In genomic region chr15:36994809-36995208, GRCh38 we compare ENCODE assay signal across 20 cellular contexts.
DNase-seq lines count a peak whose midpoint lies in the region; ATAC-seq, FAIRE-seq and TF ChIP-seq lines count a peak whose summit lies in the region.
"Had no signal": no experiment of that assay in that cellular context is flagged by ENCODE, and none has a peak within 500 bp of the region (broad histone marks: within the 10 kb centered on the region; RNA-seq: fewer than 3 reads in every experiment).

No MANE protein-coding gene starts in this region.

- H3K4me3 ChIP-seq in SK-N-SH (ENCODE audit: low read depth in 2 of 2, low read length in 1 of 2) (no peak overlapping the region), K562 (no peak overlapping the region), neural cell (ENCODE audit: low read length) (no peak overlapping the region), ascending aorta (no peak overlapping the region)
- H3K4me3 ChIP-seq: BLaER1, GM12878, HAP-1 had no signal

- CTCF ChIA-PET in SK-N-SH (lab: Yijun Ruan, JAX) (no interaction called here), K562 (lab: Yijun Ruan, JAX; ENCODE audit: low intra/inter-chr PET ratio) (no interaction called here)

- peak; percentile 26 for FAIRE-seq in K562 (lab: Jason Lieb, UNC)
- FAIRE-seq: GM12878, H54 had no signal

- no peaks in the 10 kb centered on the region for H3K9me1 ChIP-seq in K562 (ENCODE audit: control insufficient read depth, insufficient read depth, low read length)

- H3K27me3 ChIP-seq in SK-N-SH (ENCODE audit: insufficient read depth) (no peaks in the 10 kb centered on the region), K562 (ENCODE audit: control insufficient read depth in 2 of 2, insufficient read depth in 2 of 2, low read length in 2 of 2) (no peaks in the 10 kb centered on the region), neural cell (ENCODE audit: insufficient read depth, low read depth, low read length) (no peaks in the 10 kb centered on the region), ascending aorta (no peaks in the 10 kb centered on the region)
- H3K27me3 ChIP-seq: BLaER1 had no signal

- intact Hi-C loops in K562 (cut with micrococcal nuclease) (no loop called here), ascending aorta (cut with DNase I) (no loop called here)

- ATAC-seq in K562, result no peak
- no peak for ATAC-seq in GM18519 (IDR thresholded peaks at IDR 0.05; ENCODE audit: low FRiP score, unreplicated experiment)
- ATAC-seq: CD8-positive, alpha-beta T cell; GM12878 had no signal

- DNase-seq in SK-N-SH, result peak; percentile 57
- DNase-seq in K562 (ENCODE audit: extremely low read depth in 1 of 4, low spot score in 3 of 4), result no peak
- DNase-seq in DMS 273 (lab: John Stamatoyannopoulos, UW; ENCODE audit: unreplicated experiment), result no peak
- no peak for DNase-seq in ascending aorta (ENCODE audit: low spot score in 2 of 2)
- DNase-seq: Caco-2; CD4-positive, CD25-positive, alpha-beta regulatory T cell; CD8-positive, alpha-beta T cell; DMS 273 treated with DMSO at 0.1 percent for 48 hours; DMS79; EL; GDM1; GOT3; HFFc6 had no signal

- H3K4me1 ChIP-seq in SK-N-SH (ENCODE audit: control insufficient read depth in 1 of 2, insufficient read depth in 2 of 2, low read depth in 1 of 2, low read length in 1 of 2) (peaks cover 0 to 19% of the 10 kb centered on the region in 2 experiments; a peak in 2 of 4 replicates), K562 (replicated peaks in 1 of 2; ENCODE audit: control insufficient read depth in 2 of 2, insufficient read depth in 2 of 2, low read length in 2 of 2) (no peaks in the 10 kb centered on the region), ascending aorta (no peaks in the 10 kb centered on the region)
- H3K4me1 ChIP-seq: BLaER1, Caco-2, HAP-1 had no signal

- H3F3A ChIP-seq in SK-N-SH (replicated peaks; ENCODE audit: insufficient read depth) (peaks cover 13% of the 10 kb centered on the region), neural cell (ENCODE audit: insufficient read depth, low read length, poor library complexity, severe bottlenecking) (peaks cover 8% of the 10 kb centered on the region)

- TF ChIP-seq EP300 in SK-N-SH (IDR thresholded peaks at IDR 0.05; ENCODE audit: borderline replicate concordance in 1 of 2, low read depth in 1 of 2, low read length in 1 of 2), result peak in 1 of 2 experiments; percentile 74; a peak in 2 of 4 replicates
- no peak for TF ChIP-seq EP300 in K562 (IDR thresholded peaks at IDR 0.05; ENCODE audit: low read length)
- TF ChIP-seq EP300 in neural cell (conservative IDR thresholded peaks at IDR 0.05; ENCODE audit: poor library complexity, severe bottlenecking), result no peak

- in situ Hi-C loops in K562 (cut with MboI), result no loop called here

- POLR2A ChIA-PET in SK-N-SH (lab: Yijun Ruan, JAX), result no interaction called here
- POLR2A ChIA-PET in K562 (lab: Yijun Ruan, JAX), result no interaction called here

- WGBS in SK-N-SH (ENCODE audit: low lambda C conversion rate), result 59% methylated on average over 7 of the region's 7 CpGs
- 88% methylated on average over 7 of the region's 7 CpGs for WGBS in K562 (ENCODE audit: insufficient coverage, low coverage, missing lambda C conversion rate)

- no peak for TF ChIP-seq RAD21 in SK-N-SH (IDR thresholded peaks at IDR 0.05; ENCODE audit: low read length)
- TF ChIP-seq RAD21 in K562 (CRISPR knock-in tag; conservative IDR thresholded peaks at IDR 0.05 in 1 of 2, IDR thresholded peaks at IDR 0.05 in 1 of 2), result no peak
- no peak for TF ChIP-seq RAD21 in neural cell (conservative IDR thresholded peaks at IDR 0.05)

- TF ChIP-seq CTCF in SK-N-SH (IDR thresholded peaks at IDR 0.05) (no peak), K562 (IDR thresholded peaks at IDR 0.05 in 2 of 3, conservative IDR thresholded peaks at IDR 0.05 in 1 of 3; ENCODE audit: insufficient read depth in 2 of 3, low read depth in 1 of 3, low read length in 3 of 3) (no peak), neural cell (IDR thresholded peaks at IDR 0.05; ENCODE audit: poor library complexity, severe bottlenecking) (no peak), ascending aorta (IDR thresholded peaks at IDR 0.05) (no peak)

- H3K27ac ChIP-seq in SK-N-SH (ENCODE audit: low read depth in 2 of 2, low read length in 1 of 2) (peak overlapping the region in 1 of 2 experiments; percentile 86; a peak in 2 of 4 replicates), K562 (ENCODE audit: extremely low read depth, low read depth, low read length) (no peak overlapping the region), neural cell (ENCODE audit: low read length) (no peak overlapping the region), ascending aorta (no peak overlapping the region)
- H3K27ac ChIP-seq: BLaER1, C4-2B had no signal

- H2AFZ ChIP-seq in SK-N-SH (ENCODE audit: low read depth) (no peak overlapping the region), K562 (ENCODE audit: low read depth, low read length) (no peak overlapping the region), neural cell (ENCODE audit: low read depth, low read length) (no peak overlapping the region)

- BruUV-seq in K562 (replicated peaks; lab: Mats Ljungman, UMichigan), result no TSS peak

- no peak overlapping the region for H3K9ac ChIP-seq in SK-N-SH
- no peak overlapping the region for H3K9ac ChIP-seq in K562 (ENCODE audit: insufficient read depth in 1 of 2, low read depth in 2 of 2, low read length in 2 of 2)
- no peak overlapping the region for H3K9ac ChIP-seq in neural cell (ENCODE audit: low read length)
- H3K9ac ChIP-seq: BLaER1 had no signal

- H3K36me3 ChIP-seq in SK-N-SH (replicated peaks in 1 of 2; ENCODE audit: control insufficient read depth in 1 of 2, insufficient read depth in 2 of 2, low read length in 1 of 2), result peaks cover 51 to 66% of the 10 kb centered on the region in 2 experiments
- H3K36me3 ChIP-seq in K562 (ENCODE audit: control insufficient read depth, insufficient read depth, low read length), result 0 out of 3 replicates have a peak, but pooled peaks cover 4% of the 10 kb centered on the region
- peaks cover 14% of the 10 kb centered on the region for H3K36me3 ChIP-seq in neural cell (ENCODE audit: insufficient read depth, low read length)
- H3K36me3 ChIP-seq in ascending aorta, result no peaks in the 10 kb centered on the region
- H3K36me3 ChIP-seq: BLaER1, HAP-1 had no signal

- no peaks in the 10 kb centered on the region for H3K9me2 ChIP-seq in SK-N-SH
- H3K9me2 ChIP-seq in neural cell (ENCODE audit: insufficient read depth, low read length), result no peaks in the 10 kb centered on the region

- H3K9me3 ChIP-seq in SK-N-SH (peaks cover 3% of the 10 kb centered on the region; the same call in 1 of the 2 replicates), K562 (replicated peaks; ENCODE audit: control insufficient read depth, insufficient read depth, low read depth, low read length) (no peaks in the 10 kb centered on the region), neural cell (ENCODE audit: low read length) (no peaks in the 10 kb centered on the region), ascending aorta (no peaks in the 10 kb centered on the region)
- H3K9me3 ChIP-seq: BLaER1, Caco-2, HAP-1 had no signal

- no peak overlapping the region for H3K4me2 ChIP-seq in SK-N-SH
- H3K4me2 ChIP-seq in K562 (ENCODE audit: insufficient read depth, low read length), result no peak overlapping the region
- no peak overlapping the region for H3K4me2 ChIP-seq in neural cell (ENCODE audit: low read length)

- H3K79me2 ChIP-seq in SK-N-SH (ENCODE audit: insufficient read depth), result peaks cover 60% of the 10 kb centered on the region
- no peaks in the 10 kb centered on the region for H3K79me2 ChIP-seq in K562 (ENCODE audit: control insufficient read depth, insufficient read depth, low read length)
- peaks cover 78% of the 10 kb centered on the region for H3K79me2 ChIP-seq in neural cell (replicated peaks; ENCODE audit: insufficient read depth, low read length)

- no peak for TF ChIP-seq POLR2A in K562 (conservative IDR thresholded peaks at IDR 0.05)

- H4K20me1 ChIP-seq in SK-N-SH (ENCODE audit: insufficient read depth), result peaks cover 19% of the 10 kb centered on the region; the same call in 1 of the 2 replicates
- H4K20me1 ChIP-seq in K562 (replicated peaks; ENCODE audit: control insufficient read depth, insufficient read depth, low read length), result no peaks in the 10 kb centered on the region
- H4K20me1 ChIP-seq in neural cell (ENCODE audit: insufficient read depth), result peaks cover 43% of the 10 kb centered on the region
- H4K20me1 ChIP-seq: BLaER1 had no signal

TF ChIP-seq in SK-N-SH, 30 proteins besides CTCF, POLR2A, EP300 and RAD21:
- TF ChIP-seq SMC3 (IDR thresholded peaks at IDR 0.05; ENCODE audit: low read depth, low read length) (no peak), GATA2 (CRISPR knock-in tag; IDR thresholded peaks at IDR 0.05) (peak; percentile 48; the same call in 1 of the 2 replicates), CHD2 (IDR thresholded peaks at IDR 0.05; ENCODE audit: low read length, partially characterized antibody) (peak; percentile 9), RCOR1 (IDR thresholded peaks at IDR 0.05; ENCODE audit: low read length) (peak; percentile 88), MXI1 (IDR thresholded peaks at IDR 0.05; ENCODE audit: low read depth, low read length) (peak; percentile 26; the same call in 1 of the 2 replicates)

TF ChIP-seq in K562, 482 proteins besides CTCF, POLR2A, EP300 and RAD21 (continues in another document):
- TF ChIP-seq ZNF263 (CRISPR knock-in tag; IDR thresholded peaks at IDR 0.05; ENCODE audit: borderline replicate concordance), result no peak
- TF ChIP-seq BRF1 (IDR thresholded peaks at IDR 0.05; ENCODE audit: borderline replicate concordance, extremely low read depth, insufficient read length), result no peak
- TF ChIP-seq CAMTA2 (CRISPR knock-in tag; conservative IDR thresholded peaks at IDR 0.05), result no peak
- TF ChIP-seq ZZZ3 (IDR thresholded peaks at IDR 0.05), result no peak

Comparison
In these comparisons a context has a peak if more than half of its experiments do, and no peak if none do; other contexts are left out.
1. Of the 27 proteins assayed by ChIP-seq in both K562 and SK-N-SH: peak only in K562: none; only in SK-N-SH: CHD2, GATA2, MXI1 and RCOR1; in both: none; in neither: 22; mixed calls (peak in some experiments, not most) for 1.